ENCODE assay signal across 8 cellular contexts in genomic region chr7:114931656-114932011, GRCh38. TPM values are rescaled to one million over a fixed set of nuclear protein-coding genes. Genes with fewer than 3 reads are reported as not detected.
A peak's percentile ranks its signal among the peaks of the same experiment; 100 is the strongest.
DNase-seq lines count a peak whose midpoint lies in the region; ATAC-seq and TF ChIP-seq lines count a peak whose summit lies in the region.

No MANE protein-coding gene starts in this region.

- H4K20me1 ChIP-seq in DOHH2 (ENCODE audit: control insufficient read depth, insufficient read depth, low read depth, low read length) (no peaks in the 10 kb centered on the region), Karpas-422 (ENCODE audit: insufficient read depth, low read depth, low read length) (no peaks in the 10 kb centered on the region)

- H3K27ac ChIP-seq in DOHH2 (ENCODE audit: low read depth, low read length) (peak overlapping the region; percentile 53), Karpas-422 (ENCODE audit: low read length) (no peak overlapping the region)

- ATAC-seq in GM21367 (IDR thresholded peaks at IDR 0.05; ENCODE audit: unreplicated experiment) (peak; percentile 66), HG03460 (IDR thresholded peaks at IDR 0.05; ENCODE audit: unreplicated experiment) (peak; percentile 82)

- no peaks in the 10 kb centered on the region for H3K27me3 ChIP-seq in DOHH2 (ENCODE audit: control insufficient read depth, low read length)
- H3K27me3 ChIP-seq in Karpas-422 (ENCODE audit: low read length) = no peaks in the 10 kb centered on the region

- TF ChIP-seq CTCF in DOHH2 (IDR thresholded peaks at IDR 0.05; ENCODE audit: low read depth, low read length, poor library complexity, severe bottlenecking) = no peak
- TF ChIP-seq CTCF in GM13976 (IDR thresholded peaks at IDR 0.05; ENCODE audit: borderline replicate concordance, control extremely low read depth, extremely low read depth, insufficient read depth, missing control alignments) = no peak

- H3K4me1 ChIP-seq in DOHH2 (ENCODE audit: control insufficient read depth, low read length) (peaks cover 69% of the 10 kb centered on the region), Karpas-422 (ENCODE audit: low read length) (no peaks in the 10 kb centered on the region)

- H3K36me3 ChIP-seq in DOHH2 (ENCODE audit: control insufficient read depth, low read length) (no peaks in the 10 kb centered on the region), Karpas-422 (ENCODE audit: insufficient read depth, low read length) (no peaks in the 10 kb centered on the region)

- no peak overlapping the region for H3K9ac ChIP-seq in Karpas-422 (ENCODE audit: low read length)

- H3K4me3 ChIP-seq in DOHH2 (ENCODE audit: low read length) (peak overlapping the region; percentile 58), Karpas-422 (ENCODE audit: low read length) (no peak overlapping the region)

- H3K9me2 ChIP-seq in DOHH2 (replicated peaks; ENCODE audit: control insufficient read depth, low read length) = no peaks in the 10 kb centered on the region
- H3K9me2 ChIP-seq in Karpas-422 (replicated peaks; ENCODE audit: insufficient read depth, low read length) = no peaks in the 10 kb centered on the region

- H3K4me2 ChIP-seq in DOHH2 (ENCODE audit: low read length) (peak overlapping the region; percentile 66), Karpas-422 (ENCODE audit: low read depth, low read length, poor library complexity, severe bottlenecking) (no peak overlapping the region)

- no peak overlapping the region for H2AFZ ChIP-seq in Karpas-422 (ENCODE audit: low read length)

- peak; percentile 53 for DNase-seq in central memory CD4-positive, alpha-beta T cell
- DNase-seq in GM13976 (ENCODE audit: low spot score) (no peak), NCI-H345 treated with DMSO at 0.1 percent for 48 hours (lab: John Stamatoyannopoulos, UW; ENCODE audit: unreplicated experiment) (no peak), Karpas-422 (no peak), KBM-7 (no peak)

- H3K79me2 ChIP-seq in DOHH2 (ENCODE audit: control insufficient read depth, low read length) (peaks cover 51% of the 10 kb centered on the region), Karpas-422 (ENCODE audit: low read length) (no peaks in the 10 kb centered on the region)

- in situ Hi-C loops in GM13976 (cut with MboI; ENCODE audit: low sequenced_read_pairs, unreplicated experiment) = no loop called here
- in situ Hi-C loops in KBM-7 (cut with MboI; ENCODE audit: low pct_unique_long_range_greater_than_20kb, low sequenced_read_pairs) = no loop called here

- H3K9me3 ChIP-seq in DOHH2 (ENCODE audit: control insufficient read depth, insufficient read depth, low read length) (no peaks in the 10 kb centered on the region), Karpas-422 (ENCODE audit: low read length) (no peaks in the 10 kb centered on the region)

- H3F3A ChIP-seq in DOHH2 (ENCODE audit: control insufficient read depth, insufficient read depth) = no peaks in the 10 kb centered on the region

RNA-seq across cellular contexts. Expression of gene MDFIC, which starts 9.7 kb away (rescaled TPM):
- not detected in 2 replicates for total RNA-seq in Karpas-422 (2014; rRNA removed; shearing (Covaris generic); ENCODE audit: low replicate concordance)
